8 cellular contexts compared by ENCODE assay signal in the genomic region with DNA sequence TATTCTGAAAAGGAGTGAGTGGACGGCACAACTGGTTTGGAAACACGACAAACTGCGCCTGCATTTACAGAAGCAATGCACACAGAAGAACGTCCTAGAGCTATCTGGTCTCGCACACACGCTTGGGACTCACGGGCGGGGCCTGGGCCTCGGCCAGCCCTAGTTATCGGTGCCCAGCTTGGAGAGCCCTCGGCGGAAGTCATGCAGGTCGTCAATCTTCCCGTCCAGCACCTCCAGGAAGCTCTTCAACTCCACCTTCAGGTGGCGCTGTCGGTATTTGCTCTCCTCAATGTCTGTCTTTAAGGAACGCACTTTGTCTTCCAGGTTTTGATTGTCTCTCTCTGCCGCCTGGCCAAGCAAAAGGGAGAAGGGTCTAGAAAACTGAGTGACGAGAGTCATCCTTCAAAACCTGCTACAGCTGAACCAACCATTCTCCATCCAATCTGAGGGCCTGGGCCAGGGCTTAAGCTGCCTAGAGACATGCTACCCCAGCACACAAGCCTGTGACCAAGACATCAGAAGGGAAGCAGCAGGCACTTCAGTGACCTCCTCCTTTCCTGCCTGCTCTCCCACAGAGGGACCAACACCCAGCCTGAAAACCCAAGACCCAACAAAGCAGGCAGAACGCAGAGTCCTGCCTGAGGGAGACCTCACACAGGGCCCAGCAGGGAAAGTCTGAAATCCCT. TPM values are rescaled to one million over a fixed set of nuclear protein-coding genes. Genes with fewer than 3 reads are reported as not detected.
DNase-seq lines count a peak whose midpoint lies in the region; ATAC-seq and TF ChIP-seq lines count a peak whose summit lies in the region.

No MANE protein-coding gene starts in this region.

- H3K36me3 ChIP-seq in uterus, result no peaks in the 10 kb centered on the region

- no peak for TF ChIP-seq POLR2A in uterus (IDR thresholded peaks at IDR 0.05)

- no peaks in the 10 kb centered on the region for H3K9me3 ChIP-seq in uterus

- intact Hi-C loops in uterus (cut with DNase I; ENCODE audit: low total_unique reads), result no loop called here

- no peak overlapping the region for H3K27ac ChIP-seq in uterus

- peak overlapping the region; percentile 99 for H3K27ac Mint-ChIP-seq in glutamatergic neuron (ENCODE audit: unreplicated experiment)

- peak; percentile 75 for ATAC-seq in HG03139 (IDR thresholded peaks at IDR 0.05; ENCODE audit: unreplicated experiment)
- ATAC-seq in omental fat pad (ENCODE audit: low FRiP score), result peak; percentile 84

- H3K4me1 ChIP-seq in uterus, result no peaks in the 10 kb centered on the region

- DNase-seq in ELR (ENCODE audit: low read depth) (peak; percentile 60), NOMO-1 treated with DMSO at 0.1 percent for 48 hours (lab: John Stamatoyannopoulos, UW; ENCODE audit: unreplicated experiment) (peak; percentile 95), glutamatergic neuron (peak; percentile 76), omental fat pad (ENCODE audit: low spot score) (no peak), uterus (peak; percentile 27 to 55), NCI-H345 (lab: John Stamatoyannopoulos, UW) (no peak)
- DNase-seq in activated naive CD4-positive, alpha-beta T cell treated with Interleukin-2 at 50 U/mL for 16 hours, result peak; percentile 28

- H3K4me1 Mint-ChIP-seq in glutamatergic neuron (ENCODE audit: low read depth, unreplicated experiment), result peaks cover 25% of the 10 kb centered on the region

- H3K27me3 Mint-ChIP-seq in glutamatergic neuron (ENCODE audit: unreplicated experiment), result peaks cover 10% of the 10 kb centered on the region

- TF ChIP-seq CTCF in glutamatergic neuron (IDR thresholded peaks at IDR 0.05; ENCODE audit: partially characterized antibody, unreplicated experiment), result peak; percentile 86
- peak in 1 of 3 donors; percentile 13 for TF ChIP-seq CTCF in omental fat pad (IDR thresholded peaks at IDR 0.05)
- peak; percentile 23 to 48 (median 30) for TF ChIP-seq CTCF in uterus (IDR thresholded peaks at IDR 0.05)

- H3K36me3 Mint-ChIP-seq in glutamatergic neuron (ENCODE audit: unreplicated experiment), result no peaks in the 10 kb centered on the region

- H3K9me3 Mint-ChIP-seq in glutamatergic neuron (ENCODE audit: unreplicated experiment), result peaks cover 13% of the 10 kb centered on the region

- no peak overlapping the region for H3K4me3 ChIP-seq in uterus

- no peaks in the 10 kb centered on the region for H3K27me3 ChIP-seq in uterus

- H3K4me3 Mint-ChIP-seq in glutamatergic neuron (ENCODE audit: unreplicated experiment), result peak overlapping the region; percentile 68

RNA-seq across cellular contexts. Expression of a gene that starts 40.3 kb away (rescaled TPM):
- total RNA-seq in glutamatergic neuron (ENCODE audit: unreplicated experiment) (4.2 TPM), omental fat pad (1 to 10 TPM; 7.5 to 9.7 (median 7.9) TPM), uterus (10 to 100 TPM in 1 of 4 donors, 1 to 10 TPM in 3; 3.5 to 10.8 (median 5.2) TPM)

RNA-seq across cellular contexts. Expression of a gene that starts 43.8 kb away (rescaled TPM):
- total RNA-seq in glutamatergic neuron (ENCODE audit: unreplicated experiment) (not detected), omental fat pad (not detected), uterus (not detected)

Comparison
In these comparisons a context has a peak if more than half of its experiments do, and no peak if none do; other contexts are left out.
1. DNase-seq: peak in ELR (single experiment), NOMO-1 treated with DMSO at 0.1 percent for 48 hours (single experiment), activated naive CD4-positive, alpha-beta T cell treated with Interleukin-2 at 50 U/mL for 16 hours (single experiment), glutamatergic neuron (single experiment) and uterus (2 of 2); none in omental fat pad (single experiment) and NCI-H345 (single experiment).